ENCODE assay signal across 8 cellular contexts in the genomic region with DNA sequence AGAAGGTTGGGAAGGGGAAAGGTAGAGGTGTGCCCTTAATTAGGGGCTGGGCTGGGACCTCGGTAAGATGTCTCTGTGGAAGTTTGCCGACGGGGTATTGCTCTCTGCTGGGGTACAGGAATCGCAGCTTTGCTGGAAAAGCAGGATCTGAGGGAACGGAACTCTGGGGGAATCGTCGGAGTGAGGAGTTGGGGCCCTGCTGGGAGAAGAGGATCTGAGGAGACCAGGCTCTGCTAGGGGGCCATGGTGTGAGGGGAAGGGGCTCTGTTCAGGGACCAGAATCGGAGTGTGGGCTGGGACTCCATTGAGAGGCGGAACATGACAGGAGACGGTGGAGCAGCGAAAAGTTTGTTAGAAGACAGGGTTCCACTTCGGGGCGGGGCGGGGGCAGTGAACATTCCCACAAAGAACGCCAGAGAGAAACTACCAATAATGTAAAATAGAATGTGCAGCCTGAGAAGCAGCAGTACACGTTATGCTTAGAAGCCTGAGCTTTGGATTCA. TPM values are rescaled to one million over a fixed set of nuclear protein-coding genes. Genes with fewer than 3 reads are reported as not detected.
DNase-seq lines count a peak whose midpoint lies in the region; ATAC-seq and TF ChIP-seq lines count a peak whose summit lies in the region.

No MANE protein-coding gene starts in this region.

- H3K27ac Mint-ChIP-seq in activated CD4-positive, alpha-beta T cell treated with anti-CD3 and anti-CD28 coated beads for 36 hours = peak overlapping the region; percentile 90
- peak overlapping the region; percentile 85 for H3K27ac Mint-ChIP-seq in central memory CD8-positive, alpha-beta T cell (ENCODE audit: low read depth)
- H3K27ac Mint-ChIP-seq in stimulated activated effector memory CD8-positive, alpha-beta T cell treated with anti-CD3 and anti-CD28 coated beads, Interleukin-12 subunit alpha, Interleukin-12 subunit beta, amount 100 ng/mL, for 72 hours = peak overlapping the region; percentile 89

- POLR2A ChIA-PET in activated CD4-positive, alpha-beta T cell treated with anti-CD3 and anti-CD28 coated beads for 36 hours (lab: Charles Lee) = no interaction called here

- CTCF ChIA-PET in activated CD4-positive, alpha-beta T cell treated with anti-CD3 and anti-CD28 coated beads for 36 hours (lab: Charles Lee) = interaction anchor here (1.0 kb wide), 1 partner anchor 173 kb away, joined by 4 read pairs; a partner anchor contains a TSS

- no peak for ATAC-seq in activated CD4-positive, alpha-beta T cell treated with anti-CD3 and anti-CD28 coated beads for 36 hours
- ATAC-seq in SK-N-SH treated with all-trans-retinoic acid at 6 μM for 48 hours (peak; percentile 18), left colon (peak; percentile 3), GM19397 (IDR thresholded peaks at IDR 0.05; ENCODE audit: unreplicated experiment) (no peak)
- no peak for ATAC-seq in central memory CD8-positive, alpha-beta T cell (replicated peaks; ENCODE audit: extremely low read depth, poor library complexity, severe bottlenecking)
- no peak for ATAC-seq in stimulated activated effector memory CD8-positive, alpha-beta T cell treated with anti-CD3 and anti-CD28 coated beads, Interleukin-12 subunit alpha, Interleukin-12 subunit beta, amount 100 ng/mL, for 72 hours

- DNase-seq in activated CD4-positive, alpha-beta T cell treated with anti-CD3 and anti-CD28 coated beads for 36 hours = peak; percentile 29
- DNase-seq in activated CD4-positive, alpha-beta T cell treated with anti-CD3 and anti-CD28 coated beads, Interleukin-2, amount 50 U/mL, for 1 hour = no peak
- DNase-seq in central memory CD8-positive, alpha-beta T cell (ENCODE audit: low spot score in 2 of 2) = no peak
- DNase-seq in left colon (peak; percentile 41 to 47), NCI-H446 treated with DMSO at 0.1 percent for 48 hours (lab: John Stamatoyannopoulos, UW) (no peak)
- DNase-seq in stimulated activated effector memory CD8-positive, alpha-beta T cell treated with anti-CD3 and anti-CD28 coated beads, Interleukin-12 subunit alpha, Interleukin-12 subunit beta, amount 100 ng/mL, for 72 hours (ENCODE audit: low spot score in 2 of 2) = peak in 1 of 2 donors; percentile 3

- intact Hi-C loops in activated CD4-positive, alpha-beta T cell treated with anti-CD3 and anti-CD28 coated beads for 36 hours (cut with DNase I, micrococcal nuclease) = loop anchor here (2.0 to 5.0 kb wide), 4 partner anchors 226 to 1441 kb away; a partner anchor contains a TSS
- intact Hi-C loops in left colon (cut with DNase I, micrococcal nuclease) = no loop called here

- peak overlapping the region; percentile 97 for H3K4me3 Mint-ChIP-seq in activated CD4-positive, alpha-beta T cell treated with anti-CD3 and anti-CD28 coated beads for 36 hours
- H3K4me3 Mint-ChIP-seq in central memory CD8-positive, alpha-beta T cell = peak overlapping the region; percentile 95
- H3K4me3 Mint-ChIP-seq in stimulated activated effector memory CD8-positive, alpha-beta T cell treated with anti-CD3 and anti-CD28 coated beads, Interleukin-12 subunit alpha, Interleukin-12 subunit beta, amount 100 ng/mL, for 72 hours = peak overlapping the region; percentile 93

- no peaks in the 10 kb centered on the region for H3K27me3 Mint-ChIP-seq in activated CD4-positive, alpha-beta T cell treated with anti-CD3 and anti-CD28 coated beads for 36 hours
- no peaks in the 10 kb centered on the region for H3K27me3 Mint-ChIP-seq in central memory CD8-positive, alpha-beta T cell

- H3K4me1 Mint-ChIP-seq in activated CD4-positive, alpha-beta T cell treated with anti-CD3 and anti-CD28 coated beads for 36 hours = peaks cover 30% of the 10 kb centered on the region
- peaks cover 41% of the 10 kb centered on the region for H3K4me1 Mint-ChIP-seq in central memory CD8-positive, alpha-beta T cell
- H3K4me1 Mint-ChIP-seq in stimulated activated effector memory CD8-positive, alpha-beta T cell treated with anti-CD3 and anti-CD28 coated beads, Interleukin-12 subunit alpha, Interleukin-12 subunit beta, amount 100 ng/mL, for 72 hours = peaks cover 24% of the 10 kb centered on the region

- peaks cover 2% of the 10 kb centered on the region for H3K36me3 Mint-ChIP-seq in activated CD4-positive, alpha-beta T cell treated with anti-CD3 and anti-CD28 coated beads for 36 hours (ENCODE audit: low read depth)
- peaks cover 7% of the 10 kb centered on the region for H3K36me3 Mint-ChIP-seq in central memory CD8-positive, alpha-beta T cell (ENCODE audit: insufficient read depth)
- H3K36me3 Mint-ChIP-seq in stimulated activated effector memory CD8-positive, alpha-beta T cell treated with anti-CD3 and anti-CD28 coated beads, Interleukin-12 subunit alpha, Interleukin-12 subunit beta, amount 100 ng/mL, for 72 hours = peaks cover 9% of the 10 kb centered on the region

- no peaks in the 10 kb centered on the region for H3K9me3 Mint-ChIP-seq in activated CD4-positive, alpha-beta T cell treated with anti-CD3 and anti-CD28 coated beads for 36 hours (ENCODE audit: low read depth)
- H3K9me3 Mint-ChIP-seq in central memory CD8-positive, alpha-beta T cell = no peaks in the 10 kb centered on the region
- H3K9me3 Mint-ChIP-seq in stimulated activated effector memory CD8-positive, alpha-beta T cell treated with anti-CD3 and anti-CD28 coated beads, Interleukin-12 subunit alpha, Interleukin-12 subunit beta, amount 100 ng/mL, for 72 hours = no peaks in the 10 kb centered on the region

TF ChIP-seq in SK-N-SH treated with all-trans-retinoic acid at 6 μM for 48 hours, 23 proteins besides CTCF, POLR2A, EP300 and RAD21:
- TF ChIP-seq, protein P1, sequence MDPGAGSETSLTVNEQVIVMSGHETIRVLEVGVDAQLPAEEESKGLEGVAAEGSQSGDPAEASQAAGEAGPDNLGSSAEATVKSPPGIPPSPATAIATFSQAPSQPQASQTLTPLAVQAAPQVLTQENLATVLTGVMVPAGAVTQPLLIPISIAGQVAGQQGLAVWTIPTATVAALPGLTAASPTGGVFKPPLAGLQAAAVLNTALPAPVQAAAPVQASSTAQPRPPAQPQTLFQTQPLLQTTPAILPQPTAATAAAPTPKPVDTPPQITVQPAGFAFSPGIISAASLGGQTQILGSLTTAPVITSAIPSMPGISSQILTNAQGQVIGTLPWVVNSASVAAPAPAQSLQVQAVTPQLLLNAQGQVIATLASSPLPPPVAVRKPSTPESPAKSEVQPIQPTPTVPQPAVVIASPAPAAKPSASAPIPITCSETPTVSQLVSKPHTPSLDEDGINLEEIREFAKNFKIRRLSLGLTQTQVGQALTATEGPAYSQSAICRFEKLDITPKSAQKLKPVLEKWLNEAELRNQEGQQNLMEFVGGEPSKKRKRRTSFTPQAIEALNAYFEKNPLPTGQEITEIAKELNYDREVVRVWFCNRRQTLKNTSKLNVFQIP (CRISPR knock-in tag; IDR thresholded peaks at IDR 0.05; ENCODE audit: borderline replicate concordance, low read depth) = no peak
- TF ChIP-seq TCF4 (CRISPR knock-in tag; IDR thresholded peaks at IDR 0.05; ENCODE audit: borderline replicate concordance) = no peak
- no peak for TF ChIP-seq ARNTL (CRISPR knock-in tag; IDR thresholded peaks at IDR 0.05; ENCODE audit: borderline replicate concordance, low read depth)
- no peak for TF ChIP-seq ZFP30 (CRISPR knock-in tag; IDR thresholded peaks at IDR 0.05)
- TF ChIP-seq ZNF70 (CRISPR knock-in tag; IDR thresholded peaks at IDR 0.05) = no peak
- TF ChIP-seq, protein P2, sequence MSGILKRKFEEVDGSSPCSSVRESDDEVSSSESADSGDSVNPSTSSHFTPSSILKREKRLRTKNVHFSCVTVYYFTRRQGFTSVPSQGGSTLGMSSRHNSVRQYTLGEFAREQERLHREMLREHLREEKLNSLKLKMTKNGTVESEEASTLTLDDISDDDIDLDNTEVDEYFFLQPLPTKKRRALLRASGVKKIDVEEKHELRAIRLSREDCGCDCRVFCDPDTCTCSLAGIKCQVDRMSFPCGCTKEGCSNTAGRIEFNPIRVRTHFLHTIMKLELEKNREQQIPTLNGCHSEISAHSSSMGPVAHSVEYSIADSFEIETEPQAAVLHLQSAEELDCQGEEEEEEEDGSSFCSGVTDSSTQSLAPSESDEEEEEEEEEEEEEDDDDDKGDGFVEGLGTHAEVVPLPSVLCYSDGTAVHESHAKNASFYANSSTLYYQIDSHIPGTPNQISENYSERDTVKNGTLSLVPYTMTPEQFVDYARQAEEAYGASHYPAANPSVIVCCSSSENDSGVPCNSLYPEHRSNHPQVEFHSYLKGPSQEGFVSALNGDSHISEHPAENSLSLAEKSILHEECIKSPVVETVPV (CRISPR knock-in tag; IDR thresholded peaks at IDR 0.05) = no peak
- TF ChIP-seq ESRRG (CRISPR knock-in tag; IDR thresholded peaks at IDR 0.05) = no peak
- TF ChIP-seq BACH2 (CRISPR knock-in tag; IDR thresholded peaks at IDR 0.05; ENCODE audit: borderline replicate concordance) = no peak
- TF ChIP-seq CSDC2 (CRISPR knock-in tag; IDR thresholded peaks at IDR 0.05) = no peak

RNA-seq across cellular contexts. Expression of a gene that starts 0.5 kb away (rescaled TPM):
- 1 to 10 TPM; 4.8 to 5.3 TPM for total RNA-seq in activated CD4-positive, alpha-beta T cell treated with anti-CD3 and anti-CD28 coated beads for 36 hours
- total RNA-seq in left colon = 10 to 100 TPM; 20.6 to 36.1 TPM

RNA-seq across cellular contexts. Expression of a gene that starts 0.9 kb away (rescaled TPM):
- 10 to 100 TPM; 49.9 to 59.2 TPM for total RNA-seq in activated CD4-positive, alpha-beta T cell treated with anti-CD3 and anti-CD28 coated beads for 36 hours
- total RNA-seq in left colon = 10 to 100 TPM; 47.5 to 47.7 TPM

Comparison
In these comparisons a context has a peak if more than half of its experiments do, and no peak if none do; other contexts are left out.
1. DNase-seq: peak in activated CD4-positive, alpha-beta T cell treated with anti-CD3 and anti-CD28 coated beads for 36 hours (single experiment) and left colon (2 of 2); none in activated CD4-positive, alpha-beta T cell treated with anti-CD3 and anti-CD28 coated beads, Interleukin-2, amount 50 U/mL, for 1 hour (single experiment), central memory CD8-positive, alpha-beta T cell (0 of 2) and NCI-H446 treated with DMSO at 0.1 percent for 48 hours (single experiment).
2. ATAC-seq: peak in SK-N-SH treated with all-trans-retinoic acid at 6 μM for 48 hours (single experiment) and left colon (single experiment); none in activated CD4-positive, alpha-beta T cell treated with anti-CD3 and anti-CD28 coated beads for 36 hours (single experiment), central memory CD8-positive, alpha-beta T cell (single experiment), stimulated activated effector memory CD8-positive, alpha-beta T cell treated with anti-CD3 and anti-CD28 coated beads, Interleukin-12 subunit alpha, Interleukin-12 subunit beta, amount 100 ng/mL, for 72 hours (single experiment) and GM19397 (single experiment).
3. intact Hi-C loops: an anchor here in activated CD4-positive, alpha-beta T cell treated with anti-CD3 and anti-CD28 coated beads for 36 hours (2.0 to 5.0 kb wide); none called in left colon.
4. Peak in every context shown above with its lines, with median percentiles within 50 percentile points of each other: H3K27ac Mint-ChIP-seq and H3K4me3 Mint-ChIP-seq.